In the genomic region with DNA sequence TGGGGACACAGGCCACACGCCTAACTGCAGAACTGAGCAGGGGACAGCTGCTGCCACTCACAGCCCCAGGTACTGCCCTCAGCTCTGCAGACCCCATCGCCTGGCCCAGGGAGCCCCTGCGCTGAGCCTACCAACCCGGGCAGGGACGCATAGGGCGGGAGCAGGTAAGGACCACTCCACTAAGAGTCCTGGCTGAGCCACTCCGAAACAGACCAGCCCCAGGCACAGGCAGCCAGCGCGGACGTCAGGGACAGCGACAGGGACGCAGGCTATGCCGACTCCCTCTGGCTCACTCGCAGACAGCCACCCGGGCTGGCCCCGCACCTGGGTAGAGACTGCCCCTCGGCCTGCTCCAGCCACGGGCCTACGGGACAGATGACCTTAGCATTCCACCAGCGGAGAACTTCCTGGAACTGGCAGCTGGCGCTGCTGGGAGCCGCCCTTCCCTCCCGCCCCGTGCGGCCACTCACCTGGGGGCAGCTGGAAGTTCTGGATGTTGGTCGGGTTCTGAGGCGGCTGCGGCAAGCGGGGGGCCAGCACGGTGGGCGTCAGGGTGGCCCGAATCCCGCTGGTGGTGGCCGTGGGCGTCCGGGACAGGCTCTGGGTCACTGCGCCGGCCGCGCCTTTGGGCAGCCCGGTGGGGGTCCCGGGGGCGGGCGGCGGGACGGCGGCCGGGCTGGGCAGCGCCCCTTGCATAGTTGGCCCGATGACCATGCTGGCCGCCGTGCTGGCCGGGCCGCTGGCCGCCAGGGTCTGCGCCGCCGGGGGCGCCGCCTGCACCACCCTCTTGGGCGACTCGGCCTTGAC, we compare ENCODE assay signal across 8 cellular contexts. TPM values are rescaled to one million over a fixed set of nuclear protein-coding genes. Genes with fewer than 3 reads are reported as not detected.
A peak's percentile ranks its signal among the peaks of the same experiment; 100 is the strongest.
DNase-seq lines count a peak whose midpoint lies in the region; ATAC-seq and TF ChIP-seq lines count a peak whose summit lies in the region.

No MANE protein-coding gene starts in this region.

- peaks cover 66% of the 10 kb centered on the region for H3K4me1 Mint-ChIP-seq in central memory CD8-positive, alpha-beta T cell

- no peak for DNase-seq in A673 (ENCODE audit: low spot score)
- DNase-seq in central memory CD8-positive, alpha-beta T cell (ENCODE audit: low spot score in 2 of 2), result no peak
- peak; percentile 71 for DNase-seq in lower lobe of right lung
- no peak for DNase-seq in amniotic stem cell (lab: John Stamatoyannopoulos, UW)

- no peaks in the 10 kb centered on the region for H3K27me3 Mint-ChIP-seq in central memory CD8-positive, alpha-beta T cell

- H3K9me3 Mint-ChIP-seq in central memory CD8-positive, alpha-beta T cell, result no peaks in the 10 kb centered on the region

- no peak for ATAC-seq in central memory CD8-positive, alpha-beta T cell (replicated peaks; ENCODE audit: extremely low read depth, poor library complexity, severe bottlenecking)
- ATAC-seq in lower lobe of right lung (peak; percentile 54 to 66), HG02571 (IDR thresholded peaks at IDR 0.05; ENCODE audit: unreplicated experiment) (no peak), GM21390 (IDR thresholded peaks at IDR 0.05; ENCODE audit: unreplicated experiment) (no peak)

- POLR2A ChIA-PET in A673 (lab: Charles Lee; ENCODE audit: low non-redundant PET), result no interaction called here

- 16% methylated on average over 62 of the region's 62 CpGs for WGBS in urinary bladder

- no peak overlapping the region for H3K27ac ChIP-seq in A673 (ENCODE audit: low read depth, low read length, poor library complexity, severe bottlenecking)
- no peak overlapping the region for H3K27ac ChIP-seq in HUES6 (ENCODE audit: low read depth, low read length)
- no peak overlapping the region for H3K27ac ChIP-seq in lower lobe of right lung
- H3K27ac ChIP-seq in urinary bladder (ENCODE audit: low read depth), result no peak overlapping the region

- H3K27me3 ChIP-seq in A673 (replicated peaks; ENCODE audit: insufficient read depth, low read depth, low read length, poor library complexity) (no peaks in the 10 kb centered on the region), HUES6 (ENCODE audit: control insufficient read depth, insufficient read depth, low read length) (no peaks in the 10 kb centered on the region), lower lobe of right lung (ENCODE audit: low read depth) (no peaks in the 10 kb centered on the region)

- peaks cover 21% of the 10 kb centered on the region for H3K4me1 ChIP-seq in A673 (ENCODE audit: insufficient read depth, low read length, poor library complexity, severe bottlenecking)
- H3K4me1 ChIP-seq in HUES6 (ENCODE audit: control insufficient read depth, insufficient read depth, low read length), result peaks cover 29% of the 10 kb centered on the region
- peaks cover 58% of the 10 kb centered on the region for H3K4me1 ChIP-seq in lower lobe of right lung
- H3K4me1 ChIP-seq in urinary bladder (ENCODE audit: insufficient read depth), result peaks cover 3% of the 10 kb centered on the region

- H3K4me3 ChIP-seq in A673 (ENCODE audit: low read depth, low read length, poor library complexity, severe bottlenecking), result peak overlapping the region; percentile 34
- H3K4me3 ChIP-seq in HUES6 (ENCODE audit: low read depth, low read length), result peak overlapping the region; percentile 60
- H3K4me3 ChIP-seq in lower lobe of right lung, result peak overlapping the region; percentile 56
- peak overlapping the region; percentile 84 for H3K4me3 ChIP-seq in urinary bladder (ENCODE audit: low read depth, low read length)

- CTCF ChIA-PET in A673 (lab: Charles Lee), result no interaction called here

- BruUV-seq in A673 (replicated peaks; lab: Mats Ljungman, UMichigan), result no TSS peak

- H3K9ac ChIP-seq in HUES6 (ENCODE audit: low read length), result peak overlapping the region; percentile 22

- H3K4me3 Mint-ChIP-seq in central memory CD8-positive, alpha-beta T cell, result peak overlapping the region; percentile 71

- H3K36me3 Mint-ChIP-seq in central memory CD8-positive, alpha-beta T cell (ENCODE audit: insufficient read depth), result peaks cover 23% of the 10 kb centered on the region

- H3K36me3 ChIP-seq in A673 (ENCODE audit: insufficient read depth, low read length, poor library complexity, severe bottlenecking), result peaks cover 7% of the 10 kb centered on the region
- 0 out of 2 replicates have a peak, but pooled peaks cover 2% of the 10 kb centered on the region for H3K36me3 ChIP-seq in HUES6 (ENCODE audit: control insufficient read depth, insufficient read depth, low read length)
- H3K36me3 ChIP-seq in lower lobe of right lung, result no peaks in the 10 kb centered on the region
- H3K36me3 ChIP-seq in urinary bladder (ENCODE audit: insufficient read depth), result no peaks in the 10 kb centered on the region

- peak overlapping the region; percentile 78 for H3K27ac Mint-ChIP-seq in central memory CD8-positive, alpha-beta T cell (ENCODE audit: low read depth)

- intact Hi-C loops in A673 (cut with micrococcal nuclease; ENCODE audit: unreplicated experiment) (no loop called here), lower lobe of right lung (cut with DNase I) (no loop called here)

- TF ChIP-seq CTCF in A673 (conservative IDR thresholded peaks at IDR 0.05; ENCODE audit: low read depth, low read length) (no peak), lower lobe of right lung (IDR thresholded peaks at IDR 0.05) (no peak)

- no peaks in the 10 kb centered on the region for H3K9me3 ChIP-seq in A673 (ENCODE audit: low read depth, low read length, poor library complexity, severe bottlenecking)
- no peaks in the 10 kb centered on the region for H3K9me3 ChIP-seq in HUES6 (ENCODE audit: control insufficient read depth, insufficient read depth, low read depth, low read length)
- H3K9me3 ChIP-seq in lower lobe of right lung, result no peaks in the 10 kb centered on the region

RNA-seq across cellular contexts. Expression of gene TAF4, which starts 1.5 kb away (rescaled TPM):
- total RNA-seq in A673 (2021) (32.7 and 37.0 TPM in 2 replicates), lower lobe of right lung (17.6 TPM), urinary bladder (8.9 TPM)
- 9.9 TPM for polyA plus RNA-seq in urinary bladder

RNA-seq across cellular contexts. Expression of gene LSM14B, which starts 58.1 kb away (rescaled TPM):
- 72.5 and 80.2 TPM in 2 replicates for total RNA-seq in A673 (2021)
- 36.8 TPM for total RNA-seq in lower lobe of right lung
- total RNA-seq in urinary bladder, result 28.5 TPM
- polyA plus RNA-seq in urinary bladder, result 42.9 TPM

Comparison
In these comparisons a context has a peak if more than half of its experiments do, and no peak if none do; other contexts are left out.
1. H3K4me3 ChIP-seq: peak in every context shown above with its lines; median percentile 84 in urinary bladder; 60 in HUES6; 56 in lower lobe of right lung; 34 in A673.
2. ATAC-seq: peak in lower lobe of right lung (2 of 2); none in central memory CD8-positive, alpha-beta T cell (single experiment), HG02571 (single experiment) and GM21390 (single experiment).